Comparison of ENCODE assay signal across 1 cellular context in the genomic region with DNA sequence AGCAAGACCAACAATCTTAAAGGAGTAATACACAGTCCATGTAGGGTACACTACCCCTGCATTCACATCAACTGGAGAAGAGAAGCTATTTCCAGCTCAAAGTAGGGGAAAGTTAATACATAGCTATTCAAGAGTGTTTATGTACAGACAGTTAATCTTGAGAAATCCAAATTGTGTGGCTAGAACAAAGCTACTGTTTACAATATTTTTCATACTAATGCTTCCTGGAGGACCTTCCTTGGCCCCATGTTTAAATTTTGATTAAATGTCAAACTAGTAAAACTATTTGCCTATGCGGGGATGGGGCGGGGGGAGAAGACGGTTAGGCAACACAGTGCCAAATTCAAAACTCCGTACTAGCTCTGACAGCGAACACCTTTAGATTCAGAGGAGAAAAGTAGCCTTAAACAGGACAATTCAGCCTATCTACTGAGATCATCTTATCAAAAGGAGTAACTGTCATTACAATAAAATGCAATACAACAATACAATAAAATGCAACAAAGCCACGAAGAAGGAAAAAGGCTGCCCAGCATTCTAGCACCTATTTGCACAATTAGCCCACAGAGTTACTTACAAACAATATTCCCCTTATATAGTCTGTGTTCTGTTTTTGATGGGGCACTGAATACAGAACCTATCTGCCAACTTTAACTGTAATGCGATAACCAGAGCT.
TF ChIP-seq lines count a peak whose summit lies in the region.

No MANE protein-coding gene starts in this region.

TF ChIP-seq in SK-N-SH, 30 proteins besides CTCF, POLR2A, EP300 and RAD21:
- no peak for TF ChIP-seq POLR2AphosphoS5 (IDR thresholded peaks at IDR 0.05; ENCODE audit: low read depth, low read length)
- TF ChIP-seq, protein P1, sequence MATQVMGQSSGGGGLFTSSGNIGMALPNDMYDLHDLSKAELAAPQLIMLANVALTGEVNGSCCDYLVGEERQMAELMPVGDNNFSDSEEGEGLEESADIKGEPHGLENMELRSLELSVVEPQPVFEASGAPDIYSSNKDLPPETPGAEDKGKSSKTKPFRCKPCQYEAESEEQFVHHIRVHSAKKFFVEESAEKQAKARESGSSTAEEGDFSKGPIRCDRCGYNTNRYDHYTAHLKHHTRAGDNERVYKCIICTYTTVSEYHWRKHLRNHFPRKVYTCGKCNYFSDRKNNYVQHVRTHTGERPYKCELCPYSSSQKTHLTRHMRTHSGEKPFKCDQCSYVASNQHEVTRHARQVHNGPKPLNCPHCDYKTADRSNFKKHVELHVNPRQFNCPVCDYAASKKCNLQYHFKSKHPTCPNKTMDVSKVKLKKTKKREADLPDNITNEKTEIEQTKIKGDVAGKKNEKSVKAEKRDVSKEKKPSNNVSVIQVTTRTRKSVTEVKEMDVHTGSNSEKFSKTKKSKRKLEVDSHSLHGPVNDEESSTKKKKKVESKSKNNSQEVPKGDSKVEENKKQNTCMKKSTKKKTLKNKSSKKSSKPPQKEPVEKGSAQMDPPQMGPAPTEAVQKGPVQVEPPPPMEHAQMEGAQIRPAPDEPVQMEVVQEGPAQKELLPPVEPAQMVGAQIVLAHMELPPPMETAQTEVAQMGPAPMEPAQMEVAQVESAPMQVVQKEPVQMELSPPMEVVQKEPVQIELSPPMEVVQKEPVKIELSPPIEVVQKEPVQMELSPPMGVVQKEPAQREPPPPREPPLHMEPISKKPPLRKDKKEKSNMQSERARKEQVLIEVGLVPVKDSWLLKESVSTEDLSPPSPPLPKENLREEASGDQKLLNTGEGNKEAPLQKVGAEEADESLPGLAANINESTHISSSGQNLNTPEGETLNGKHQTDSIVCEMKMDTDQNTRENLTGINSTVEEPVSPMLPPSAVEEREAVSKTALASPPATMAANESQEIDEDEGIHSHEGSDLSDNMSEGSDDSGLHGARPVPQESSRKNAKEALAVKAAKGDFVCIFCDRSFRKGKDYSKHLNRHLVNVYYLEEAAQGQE (IDR thresholded peaks at IDR 0.05; ENCODE audit: low read depth, low read length), result no peak
- no peak for TF ChIP-seq RCOR1 (IDR thresholded peaks at IDR 0.05; ENCODE audit: low read length)
- TF ChIP-seq MXI1 (IDR thresholded peaks at IDR 0.05; ENCODE audit: low read depth, low read length), result no peak
- TF ChIP-seq, protein P2, sequence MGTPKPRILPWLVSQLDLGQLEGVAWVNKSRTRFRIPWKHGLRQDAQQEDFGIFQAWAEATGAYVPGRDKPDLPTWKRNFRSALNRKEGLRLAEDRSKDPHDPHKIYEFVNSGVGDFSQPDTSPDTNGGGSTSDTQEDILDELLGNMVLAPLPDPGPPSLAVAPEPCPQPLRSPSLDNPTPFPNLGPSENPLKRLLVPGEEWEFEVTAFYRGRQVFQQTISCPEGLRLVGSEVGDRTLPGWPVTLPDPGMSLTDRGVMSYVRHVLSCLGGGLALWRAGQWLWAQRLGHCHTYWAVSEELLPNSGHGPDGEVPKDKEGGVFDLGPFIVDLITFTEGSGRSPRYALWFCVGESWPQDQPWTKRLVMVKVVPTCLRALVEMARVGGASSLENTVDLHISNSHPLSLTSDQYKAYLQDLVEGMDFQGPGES (IDR thresholded peaks at IDR 0.05; ENCODE audit: low read depth, low read length), result no peak
- TF ChIP-seq, protein P3, sequence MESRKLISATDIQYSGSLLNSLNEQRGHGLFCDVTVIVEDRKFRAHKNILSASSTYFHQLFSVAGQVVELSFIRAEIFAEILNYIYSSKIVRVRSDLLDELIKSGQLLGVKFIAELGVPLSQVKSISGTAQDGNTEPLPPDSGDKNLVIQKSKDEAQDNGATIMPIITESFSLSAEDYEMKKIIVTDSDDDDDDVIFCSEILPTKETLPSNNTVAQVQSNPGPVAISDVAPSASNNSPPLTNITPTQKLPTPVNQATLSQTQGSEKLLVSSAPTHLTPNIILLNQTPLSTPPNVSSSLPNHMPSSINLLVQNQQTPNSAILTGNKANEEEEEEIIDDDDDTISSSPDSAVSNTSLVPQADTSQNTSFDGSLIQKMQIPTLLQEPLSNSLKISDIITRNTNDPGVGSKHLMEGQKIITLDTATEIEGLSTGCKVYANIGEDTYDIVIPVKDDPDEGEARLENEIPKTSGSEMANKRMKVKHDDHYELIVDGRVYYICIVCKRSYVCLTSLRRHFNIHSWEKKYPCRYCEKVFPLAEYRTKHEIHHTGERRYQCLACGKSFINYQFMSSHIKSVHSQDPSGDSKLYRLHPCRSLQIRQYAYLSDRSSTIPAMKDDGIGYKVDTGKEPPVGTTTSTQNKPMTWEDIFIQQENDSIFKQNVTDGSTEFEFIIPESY (IDR thresholded peaks at IDR 0.05; ENCODE audit: borderline replicate concordance, low read depth), result no peak
